15 cellular contexts compared by ENCODE assay signal in genomic region chr4:57094482-57095223, GRCh38. TPM values are rescaled to one million over a fixed set of nuclear protein-coding genes. Genes with fewer than 3 reads are reported as not detected.
DNase-seq lines count a peak whose midpoint lies in the region; ATAC-seq, FAIRE-seq and TF ChIP-seq lines count a peak whose summit lies in the region.
"Had no signal": no experiment of that assay in that cellular context is flagged by ENCODE, and none has a peak within 500 bp of the region (broad histone marks: within the 10 kb centered on the region; RNA-seq: fewer than 3 reads in every experiment).

No MANE protein-coding gene starts in this region.

- H3K4me3 ChIP-seq in right atrium auricular region (no peak overlapping the region), choroid plexus epithelial cell (ENCODE audit: low read depth, low read length) (no peak overlapping the region), muscle layer of colon (ENCODE audit: low read depth in 1 of 2, low read length in 2 of 2) (no peak overlapping the region), pancreas (no peak overlapping the region)

- DNase-seq in right atrium auricular region (ENCODE audit: low spot score) = no peak
- no peak for DNase-seq in left ventricle myocardium superior
- DNase-seq in choroid plexus epithelial cell (ENCODE audit: low read depth) = peak; percentile 70
- DNase-seq in pancreas = no peak
- DNase-seq in activated naive CD4-positive, alpha-beta T cell treated with anti-CD3 and anti-CD28 coated beads for 36 hours = no peak
- no peak for DNase-seq in GM12891 (ENCODE audit: insufficient read length, low spot score)
- DNase-seq: activated CD8-positive, alpha-beta memory T cell treated with anti-CD3 and anti-CD28 coated beads, Interleukin-2, amount 50 U/mL, for 4 hours; anterior cingulate cortex; DMS53; NCI-H2171 had no signal

- H3K36me3 Mint-ChIP-seq in activated naive CD4-positive, alpha-beta T cell treated with anti-CD3 and anti-CD28 coated beads for 36 hours (ENCODE audit: low read depth) = no peaks in the 10 kb centered on the region

- FAIRE-seq in pancreas (lab: Jason Lieb, UNC) (no peak), GM12891 (lab: Jason Lieb, UNC) (no peak)
- FAIRE-seq: frontal cortex, GM18507 had no signal

- CTCF ChIA-PET in activated naive CD4-positive, alpha-beta T cell treated with anti-CD3 and anti-CD28 coated beads for 36 hours (lab: Charles Lee) = interaction anchor here (0.6 kb wide), 1 partner anchor 102 kb away, joined by 3 read pairs; no protein-coding TSS in a partner anchor

- peaks cover 10% of the 10 kb centered on the region for H3K27me3 Mint-ChIP-seq in activated naive CD4-positive, alpha-beta T cell treated with anti-CD3 and anti-CD28 coated beads for 36 hours (ENCODE audit: low read depth)

- no peak for ATAC-seq in left ventricle myocardium superior
- no peak for ATAC-seq in GM21381 (IDR thresholded peaks at IDR 0.05; ENCODE audit: unreplicated experiment)
- no peak for ATAC-seq in pancreas
- ATAC-seq: Panc1 had no signal

- no peak overlapping the region for H3K27ac Mint-ChIP-seq in activated naive CD4-positive, alpha-beta T cell treated with anti-CD3 and anti-CD28 coated beads for 36 hours

- no peak overlapping the region for H3K4me3 Mint-ChIP-seq in activated naive CD4-positive, alpha-beta T cell treated with anti-CD3 and anti-CD28 coated beads for 36 hours

- TF ChIP-seq CTCF in right atrium auricular region (IDR thresholded peaks at IDR 0.05) (no peak), choroid plexus epithelial cell (conservative IDR thresholded peaks at IDR 0.05; ENCODE audit: low read depth, low read length) (peak; percentile 23), pancreas (IDR thresholded peaks at IDR 0.05) (no peak)

- TF ChIP-seq POLR2A in GM12891 (IDR thresholded peaks at IDR 0.05; ENCODE audit: low read depth, low read length) = no peak

- no peaks in the 10 kb centered on the region for H3K4me1 Mint-ChIP-seq in activated naive CD4-positive, alpha-beta T cell treated with anti-CD3 and anti-CD28 coated beads for 36 hours (ENCODE audit: low read depth)

- no peaks in the 10 kb centered on the region for H3K9me3 Mint-ChIP-seq in activated naive CD4-positive, alpha-beta T cell treated with anti-CD3 and anti-CD28 coated beads for 36 hours

- H3K27ac ChIP-seq in right atrium auricular region = peak overlapping the region; percentile 32 to 55
- peak overlapping the region; percentile 65 for H3K27ac ChIP-seq in muscle layer of colon (ENCODE audit: low read depth, low read length)
- H3K27ac ChIP-seq in pancreas = no peak overlapping the region

- intact Hi-C loops in left ventricle myocardium superior (cut with micrococcal nuclease) (no loop called here), pancreas (cut with DNase I) (no loop called here)
- intact Hi-C loops in activated naive CD4-positive, alpha-beta T cell treated with anti-CD3 and anti-CD28 coated beads for 36 hours (cut with micrococcal nuclease) = no loop called here

- H3K36me3 ChIP-seq in right atrium auricular region = no peaks in the 10 kb centered on the region
- H3K36me3 ChIP-seq in muscle layer of colon (ENCODE audit: insufficient read depth, low read length) = no peaks in the 10 kb centered on the region
- no peaks in the 10 kb centered on the region for H3K36me3 ChIP-seq in pancreas

- H3K4me1 ChIP-seq in right atrium auricular region = peaks cover 0 to 78% of the 10 kb centered on the region in 2 donors
- peaks cover 63% of the 10 kb centered on the region for H3K4me1 ChIP-seq in muscle layer of colon (ENCODE audit: insufficient read depth, low read length)
- peaks cover 0 to 5% (median 3%) of the 10 kb centered on the region in 3 donors for H3K4me1 ChIP-seq in pancreas

- H3K9me3 ChIP-seq in right atrium auricular region (no peaks in the 10 kb centered on the region), muscle layer of colon (ENCODE audit: low read length) (no peaks in the 10 kb centered on the region), pancreas (no peaks in the 10 kb centered on the region)

- 58 to 68% methylated on average over 7 of the region's 7 CpGs for WGBS in pancreas, 2 donors

- H3K9ac ChIP-seq in muscle layer of colon (ENCODE audit: low read length) = no peak overlapping the region

- H3K27me3 ChIP-seq in right atrium auricular region = no peaks in the 10 kb centered on the region
- H3K27me3 ChIP-seq in muscle layer of colon (ENCODE audit: control insufficient read depth in 1 of 2, insufficient read depth in 2 of 2, low read length in 2 of 2) = no peaks in the 10 kb centered on the region
- H3K27me3 ChIP-seq in pancreas = no peaks in the 10 kb centered on the region

TF ChIP-seq in GM12891, 5 proteins besides CTCF, POLR2A, EP300 and RAD21:
- TF ChIP-seq PAX5 (IDR thresholded peaks at IDR 0.05; ENCODE audit: insufficient read depth, low read length, severe bottlenecking) (no peak), TAF1 (IDR thresholded peaks at IDR 0.05; ENCODE audit: low read depth, low read length) (no peak), POU2F2 (IDR thresholded peaks at IDR 0.05; ENCODE audit: low read depth, low read length) (no peak), POLR2AphosphoS5 (IDR thresholded peaks at IDR 0.05; ENCODE audit: low read depth, low read length) (no peak), SPI1 (IDR thresholded peaks at IDR 0.05; ENCODE audit: low read depth, low read length) (no peak)

RNA-seq across cellular contexts. Expression of gene IGFBP7, which starts 15.5 kb away (rescaled TPM):
- total RNA-seq in right atrium auricular region (100 to 1,000 TPM; 866 to 898 TPM), left ventricle myocardium superior (723 TPM), pancreas (100 to 1,000 TPM in 3 of 6 donors, 10 to 100 TPM in 3; 49.4 to 324 (median 120) TPM)
- polyA plus RNA-seq in pancreas = 100 to 1,000 TPM; 156 to 186 TPM
- under 1 TPM in 1 of 2 experiments, not detected in 1; 0.17 TPM for total RNA-seq in activated naive CD4-positive, alpha-beta T cell treated with anti-CD3 and anti-CD28 coated beads for 36 hours
- polyA plus RNA-seq in GM12891 (2012; ENCODE audit: low read depth, missing spikeins) = 0.18 TPM

Comparison
In these comparisons a context has a peak if more than half of its experiments do, and no peak if none do; other contexts are left out.
1. H3K27ac ChIP-seq: peak in right atrium auricular region (2 of 2) and muscle layer of colon (single experiment); none in pancreas (0 of 4).
2. RNA of gene IGFBP7, which starts 15.5 kb away (total RNA-seq): 866 to 898 TPM in right atrium auricular region, 723 TPM in left ventricle myocardium superior (single experiment) and 49.4 to 324 TPM in pancreas; 0.17 TPM in activated naive CD4-positive, alpha-beta T cell treated with anti-CD3 and anti-CD28 coated beads for 36 hours; every median in the first group is over 10 times any median in the second.